Comparison of ENCODE assay signal across 25 cellular contexts in genomic region chr9:107542401-107542800, GRCh38. TPM values are rescaled to one million over a fixed set of nuclear protein-coding genes. Genes with fewer than 3 reads are reported as not detected.
DNase-seq lines count a peak whose midpoint lies in the region; ATAC-seq, FAIRE-seq and TF ChIP-seq lines count a peak whose summit lies in the region.
"Had no signal": no experiment of that assay in that cellular context is flagged by ENCODE, and none has a peak within 500 bp of the region (broad histone marks: within the 10 kb centered on the region; RNA-seq: fewer than 3 reads in every experiment).

No MANE protein-coding gene starts in this region.

- no peaks in the 10 kb centered on the region for H3K79me2 ChIP-seq in astrocyte (ENCODE audit: insufficient read depth, low read length)

- H3K4me3 ChIP-seq in right atrium auricular region: no peak overlapping the region
- H3K4me3 ChIP-seq in astrocyte (ENCODE audit: insufficient read depth, low read depth, low read length): no peak overlapping the region
- no peak overlapping the region for H3K4me3 ChIP-seq in fibroblast of pulmonary artery (replicated peaks; ENCODE audit: low read depth, low read length)
- no peak overlapping the region for H3K4me3 ChIP-seq in aorta (ENCODE audit: low read length in 2 of 2)
- H3K4me3 ChIP-seq: GM12878, K562, PC-9, SJCRH30 had no signal

- WGBS in aorta, 2 donors: 82 to 83% methylated on average over 4 of the region's 4 CpGs

- no peak overlapping the region for H3K4me2 ChIP-seq in astrocyte (ENCODE audit: low read length)
- H3K4me2 ChIP-seq: PC-9 had no signal

- intact Hi-C loops in Right ventricle myocardium superior (cut with DNase I) (no loop called here), aorta (cut with DNase I) (no loop called here)

- no peak for TF ChIP-seq CTCF in right atrium auricular region (IDR thresholded peaks at IDR 0.05)
- no peak for TF ChIP-seq CTCF in astrocyte (IDR thresholded peaks at IDR 0.05; ENCODE audit: insufficient read depth, low read depth, low read length)
- TF ChIP-seq CTCF in fibroblast of pulmonary artery (IDR thresholded peaks at IDR 0.05; ENCODE audit: low read length, missing control alignments): no peak

- no peak overlapping the region for H3K27ac Mint-ChIP-seq in astrocyte (ENCODE audit: unreplicated experiment)
- H3K27ac Mint-ChIP-seq: B cell, H9 had no signal

- no peaks in the 10 kb centered on the region for H3K4me1 Mint-ChIP-seq in astrocyte (ENCODE audit: low read depth, unreplicated experiment)
- H3K4me1 Mint-ChIP-seq: B cell had no signal

- ATAC-seq in Right ventricle myocardium superior (ENCODE audit: poor library complexity) (peak; percentile 44), aorta (ENCODE audit: low FRiP score) (no peak)
- ATAC-seq: HepG2, K562 had no signal

- no peaks in the 10 kb centered on the region for H3K36me3 Mint-ChIP-seq in astrocyte (ENCODE audit: low read depth, unreplicated experiment)
- H3K36me3 Mint-ChIP-seq: CD14-positive monocyte had no signal

- no peak overlapping the region for H2AFZ ChIP-seq in astrocyte (ENCODE audit: low read depth, low read length)
- H2AFZ ChIP-seq: PC-9 had no signal

- DNase-seq in Right ventricle myocardium superior (no peak), right atrium auricular region (ENCODE audit: low spot score) (no peak), astrocyte (ENCODE audit: low read depth) (peak; percentile 9), fibroblast of pulmonary artery (ENCODE audit: low read depth) (peak; percentile 26), HCEC 1CT (no peak), aorta (no peak)
- DNase-seq in activated CD4-positive, CD25-positive, alpha-beta regulatory T cell treated with anti-CD3 and anti-CD28 coated beads, Interleukin-2, amount 50 U/mL, for 72 hours: no peak
- no peak for DNase-seq in activated naive CD4-positive, alpha-beta T cell treated with Interleukin-2 at 50 U/mL for 16 hours
- DNase-seq: DMS79 treated with DMSO at 0.1 percent for 48 hours, H9, NCI-H1092, NCI-H1436, NCI-H187 treated with DMSO at 0.1 percent for 48 hours, NCI-H2227 treated with DMSO at 0.1 percent for 48 hours, NCI-H510A treated with DMSO at 0.1 percent for 48 hours, NCI-H748 treated with DMSO at 0.1 percent for 48 hours, PC-9, SJCRH30 had no signal

- H3K27me3 Mint-ChIP-seq in astrocyte (ENCODE audit: low read depth, unreplicated experiment): peaks cover 6% of the 10 kb centered on the region
- H3K27me3 Mint-ChIP-seq: B cell had no signal

- H4K20me1 ChIP-seq in astrocyte (ENCODE audit: insufficient read depth, low read length): no peaks in the 10 kb centered on the region

- H3K36me3 ChIP-seq in right atrium auricular region: no peaks in the 10 kb centered on the region
- no peaks in the 10 kb centered on the region for H3K36me3 ChIP-seq in astrocyte (ENCODE audit: insufficient read depth, low read length)
- H3K36me3 ChIP-seq in aorta (ENCODE audit: control insufficient read depth in 1 of 2, insufficient read depth in 2 of 2, low read length in 1 of 2): no peaks in the 10 kb centered on the region
- H3K36me3 ChIP-seq: SJCRH30 had no signal

- peak overlapping the region in 1 of 2 donors; percentile 5 for H3K27ac ChIP-seq in right atrium auricular region
- no peak overlapping the region for H3K27ac ChIP-seq in astrocyte (ENCODE audit: low read depth, low read length)
- no peak overlapping the region for H3K27ac ChIP-seq in aorta (ENCODE audit: low read depth in 1 of 2, low read length in 2 of 2)
- H3K27ac ChIP-seq: PC-9, RWPE1, SJCRH30 had no signal

- H3K4me1 ChIP-seq in right atrium auricular region (no peaks in the 10 kb centered on the region), astrocyte (ENCODE audit: insufficient read depth, low read length) (no peaks in the 10 kb centered on the region), aorta (ENCODE audit: control insufficient read depth in 1 of 2, insufficient read depth in 2 of 2, low read length in 2 of 2) (no peaks in the 10 kb centered on the region)
- H3K4me1 ChIP-seq: SJCRH30 had no signal

- no peak overlapping the region for H3K4me3 Mint-ChIP-seq in astrocyte (ENCODE audit: unreplicated experiment)
- H3K4me3 Mint-ChIP-seq: B cell, CD14-positive monocyte, H9 had no signal

- no peak overlapping the region for H3K9ac ChIP-seq in astrocyte (ENCODE audit: low read length)

- no peaks in the 10 kb centered on the region for H3K9me3 Mint-ChIP-seq in astrocyte (ENCODE audit: unreplicated experiment)
- H3K9me3 Mint-ChIP-seq: CD14-positive monocyte had no signal

- H3K9me3 ChIP-seq in right atrium auricular region (no peaks in the 10 kb centered on the region), astrocyte (ENCODE audit: insufficient read depth, low read depth, low read length) (no peaks in the 10 kb centered on the region), aorta (ENCODE audit: control insufficient read depth, low read length) (no peaks in the 10 kb centered on the region)
- H3K9me3 ChIP-seq: SJCRH30 had no signal

- H3K27me3 ChIP-seq in right atrium auricular region (no peaks in the 10 kb centered on the region), astrocyte (ENCODE audit: insufficient read depth, low read length) (no peaks in the 10 kb centered on the region), aorta (ENCODE audit: control insufficient read depth in 1 of 2, insufficient read depth in 2 of 2, low read length in 1 of 2) (no peaks in the 10 kb centered on the region)
- H3K27me3 ChIP-seq: SJCRH30 had no signal

- no peak for FAIRE-seq in astrocyte (lab: Jason Lieb, UNC)
- FAIRE-seq: A204.1, HepG2, K562 had no signal

RNA-seq across cellular contexts. Expression of gene KLF4, which starts 52.8 kb away (rescaled TPM):
- total RNA-seq in Right ventricle myocardium superior (32.4 TPM), right atrium auricular region (10 to 100 TPM; 62.9 to 95.5 TPM), astrocyte (3.2 and 4.4 TPM in 2 replicates), aorta (100 to 1,000 TPM in 1 of 2 donors, 10 to 100 TPM in 1; 87.8 to 202 TPM)
- polyA plus RNA-seq in aorta: 10 to 100 TPM; 39.7 to 40.6 TPM

Comparison
In these comparisons a context has a peak if more than half of its experiments do, and no peak if none do; other contexts are left out.
1. DNase-seq: peak in astrocyte (single experiment) and fibroblast of pulmonary artery (single experiment); none in Right ventricle myocardium superior (single experiment), right atrium auricular region (single experiment), activated CD4-positive, CD25-positive, alpha-beta regulatory T cell treated with anti-CD3 and anti-CD28 coated beads, Interleukin-2, amount 50 U/mL, for 72 hours (single experiment), HCEC 1CT (single experiment), aorta (0 of 2) and activated naive CD4-positive, alpha-beta T cell treated with Interleukin-2 at 50 U/mL for 16 hours (single experiment).